ENCODE assay signal across 8 cellular contexts in the genomic region with DNA sequence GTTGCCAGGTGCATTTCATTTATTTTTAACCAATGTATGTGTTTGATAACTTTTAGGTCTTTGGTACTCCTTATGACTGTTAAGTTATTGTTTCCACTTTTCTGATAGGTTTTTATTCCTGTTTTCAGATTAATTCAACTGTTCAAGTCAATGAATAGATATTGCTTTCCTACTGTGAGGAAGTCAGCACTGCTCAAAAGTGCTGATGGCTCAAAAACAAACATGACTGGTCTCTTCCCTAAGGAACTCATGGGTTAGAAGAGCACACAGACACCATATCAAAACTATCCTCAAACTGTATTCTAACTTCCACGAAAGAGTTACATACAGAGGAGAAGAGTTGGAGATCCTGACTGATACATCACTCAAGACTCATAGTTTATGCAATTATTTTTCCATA. TPM values are rescaled to one million over a fixed set of nuclear protein-coding genes. Genes with fewer than 3 reads are reported as not detected.
"Had no signal": no experiment of that assay in that cellular context is flagged by ENCODE, and none has a peak within 500 bp of the region (broad histone marks: within the 10 kb centered on the region; RNA-seq: fewer than 3 reads in every experiment).

No MANE protein-coding gene starts in this region.

- H3K9ac ChIP-seq: KMS-11 had no signal

- H3K27ac ChIP-seq: HL-60, KMS-11 had no signal

- H3K4me2 ChIP-seq: KMS-11 had no signal

- DNase-seq: IMR-90, KBM-7, KG1 had no signal

- FAIRE-seq: HTR-8/SVneo had no signal

RNA-seq across cellular contexts. Expression of a gene that starts 39.9 kb away (rescaled TPM):
- total RNA-seq: HT-29, IMR-90 had no signal
- polyA plus RNA-seq: IgD-negative memory B cell, IMR-90 had no signal
